In genomic region chr22:38467904-38468760, GRCh38 we compare ENCODE assay signal across 3 cellular contexts.
TF ChIP-seq lines count a peak whose summit lies in the region.

Gene KDELR3, plus strand, starts transcription at chr22:38468096. Its CDS starts 138 bp downstream, at chr22:38468234.

TF ChIP-seq in HEK293T, 16 proteins besides CTCF, POLR2A, EP300 and RAD21 (continued from another document):
- TF ChIP-seq L3MBTL2 (conservative IDR thresholded peaks at IDR 0.05), result peak; percentile 31; the same call in 1 of the 2 replicates

TF ChIP-seq in WTC11, 78 proteins besides CTCF, POLR2A, EP300 and RAD21 (continued from another document):
- TF ChIP-seq CREM (CRISPR knock-in tag; IDR thresholded peaks at IDR 0.05) (peak; percentile 28; the same call in 1 of the 2 replicates), IRF2 (CRISPR knock-in tag; IDR thresholded peaks at IDR 0.05; ENCODE audit: borderline replicate concordance, low read depth) (no peak), RORB (CRISPR knock-in tag; IDR thresholded peaks at IDR 0.05) (no peak), NR3C1 (CRISPR knock-in tag; conservative IDR thresholded peaks at IDR 0.05; ENCODE audit: low read depth) (0 out of 2 replicates have a peak, but pooled peaks have one; percentile 20), GRHL2 (CRISPR knock-in tag; IDR thresholded peaks at IDR 0.05; ENCODE audit: insufficient replicate concordance, severe bottlenecking) (no peak), HMGXB4 (CRISPR knock-in tag; IDR thresholded peaks at IDR 0.05) (peak; percentile 56; the same call in 1 of the 2 replicates), IRF1 (CRISPR knock-in tag; IDR thresholded peaks at IDR 0.05) (no peak), HMGA2 (CRISPR knock-in tag; IDR thresholded peaks at IDR 0.05) (no peak), ZNF121 (CRISPR knock-in tag; IDR thresholded peaks at IDR 0.05) (no peak)

TF ChIP-seq in HepG2, 621 proteins besides CTCF, POLR2A, EP300 and RAD21 (continued from another document and continues in another):
- 0 out of 2 replicates have a peak, but pooled peaks have one; percentile 39 for TF ChIP-seq TFDP2 (CRISPR knock-in tag; IDR thresholded peaks at IDR 0.05)
- peak; percentile 54; the same call in 1 of the 2 replicates for TF ChIP-seq GABPB1 (CRISPR knock-in tag; IDR thresholded peaks at IDR 0.05)
- peak; percentile 84 for TF ChIP-seq ZNF687 (CRISPR knock-in tag; IDR thresholded peaks at IDR 0.05)
- TF ChIP-seq ZNF589 (CRISPR knock-in tag; conservative IDR thresholded peaks at IDR 0.05), result 0 out of 2 replicates have a peak, but pooled peaks have one; percentile 15
- TF ChIP-seq ZNF788 (CRISPR knock-in tag; IDR thresholded peaks at IDR 0.05; ENCODE audit: borderline replicate concordance), result peak; percentile 50; the same call in 1 of the 2 replicates
- no peak for TF ChIP-seq ZNF432 (CRISPR knock-in tag; IDR thresholded peaks at IDR 0.05; ENCODE audit: borderline replicate concordance)
- no peak for TF ChIP-seq ZNF891 (CRISPR knock-in tag; IDR thresholded peaks at IDR 0.05)
- peak; percentile 27; the same call in 1 of the 2 replicates for TF ChIP-seq ZNF563 (CRISPR knock-in tag; IDR thresholded peaks at IDR 0.05)
- TF ChIP-seq HNRNPLL (IDR thresholded peaks at IDR 0.05; ENCODE audit: low read depth, low read length, poor library complexity, severe bottlenecking), result peak; percentile 52
- TF ChIP-seq ZNF574 (CRISPR knock-in tag; IDR thresholded peaks at IDR 0.05), result no peak; the same call in 1 of the 2 replicates
- TF ChIP-seq BCL3 (CRISPR knock-in tag; IDR thresholded peaks at IDR 0.05), result 0 out of 2 replicates have a peak, but pooled peaks have one; percentile 51
- TF ChIP-seq TERF1 (CRISPR knock-in tag; IDR thresholded peaks at IDR 0.05), result 0 out of 2 replicates have a peak, but pooled peaks have one; percentile 57
- TF ChIP-seq NFKB2 (CRISPR knock-in tag; IDR thresholded peaks at IDR 0.05; ENCODE audit: borderline replicate concordance), result 0 out of 2 replicates have a peak, but pooled peaks have one; percentile 23
- no peak for TF ChIP-seq ZNF44 (CRISPR knock-in tag; IDR thresholded peaks at IDR 0.05)
- TF ChIP-seq XRCC5 (optimal IDR thresholded peaks at IDR 0.05; ENCODE audit: low read length), result peak; percentile 15
- TF ChIP-seq ZMAT3 (CRISPR knock-in tag; conservative IDR thresholded peaks at IDR 0.05), result 0 out of 2 replicates have a peak, but pooled peaks have one; percentile 20
- TF ChIP-seq ZNF232 (CRISPR knock-in tag; IDR thresholded peaks at IDR 0.05; ENCODE audit: borderline replicate concordance), result no peak
- TF ChIP-seq SP4 (CRISPR knock-in tag; IDR thresholded peaks at IDR 0.05), result 0 out of 2 replicates have a peak, but pooled peaks have one; percentile 73
- 0 out of 2 replicates have a peak, but pooled peaks have one; percentile 28 for TF ChIP-seq ZNF263 (CRISPR knock-in tag; IDR thresholded peaks at IDR 0.05)
- TF ChIP-seq DZIP1 (CRISPR knock-in tag; IDR thresholded peaks at IDR 0.05), result 0 out of 2 replicates have a peak, but pooled peaks have one; percentile 42
- TF ChIP-seq TFDP1 (CRISPR knock-in tag; IDR thresholded peaks at IDR 0.05; ENCODE audit: borderline replicate concordance), result peak; percentile 69; the same call in 1 of the 2 replicates
- 0 out of 2 replicates have a peak, but pooled peaks have one; percentile 33 for TF ChIP-seq PRDM15 (CRISPR knock-in tag; IDR thresholded peaks at IDR 0.05)
- TF ChIP-seq CBFB (CRISPR knock-in tag; IDR thresholded peaks at IDR 0.05), result 0 out of 2 replicates have a peak, but pooled peaks have one; percentile 3
- peak; percentile 53; the same call in 1 of the 2 replicates for TF ChIP-seq ZBTB2 (CRISPR knock-in tag; IDR thresholded peaks at IDR 0.05; ENCODE audit: low read depth)
- TF ChIP-seq ZFX (CRISPR knock-in tag; IDR thresholded peaks at IDR 0.05; ENCODE audit: low read depth), result peak; percentile 49; the same call in 1 of the 2 replicates
- TF ChIP-seq KLF15 (CRISPR knock-in tag; IDR thresholded peaks at IDR 0.05; ENCODE audit: borderline replicate concordance), result 0 out of 2 replicates have a peak, but pooled peaks have one; percentile 29
- peak; percentile 66; the same call in 1 of the 2 replicates for TF ChIP-seq ZNF253 (CRISPR knock-in tag; IDR thresholded peaks at IDR 0.05; ENCODE audit: borderline replicate concordance)
- TF ChIP-seq KLF6 (CRISPR knock-in tag; IDR thresholded peaks at IDR 0.05), result peak; percentile 51; the same call in 1 of the 2 replicates
